Comparison of ENCODE assay signal across 1 cellular context in the genomic region with DNA sequence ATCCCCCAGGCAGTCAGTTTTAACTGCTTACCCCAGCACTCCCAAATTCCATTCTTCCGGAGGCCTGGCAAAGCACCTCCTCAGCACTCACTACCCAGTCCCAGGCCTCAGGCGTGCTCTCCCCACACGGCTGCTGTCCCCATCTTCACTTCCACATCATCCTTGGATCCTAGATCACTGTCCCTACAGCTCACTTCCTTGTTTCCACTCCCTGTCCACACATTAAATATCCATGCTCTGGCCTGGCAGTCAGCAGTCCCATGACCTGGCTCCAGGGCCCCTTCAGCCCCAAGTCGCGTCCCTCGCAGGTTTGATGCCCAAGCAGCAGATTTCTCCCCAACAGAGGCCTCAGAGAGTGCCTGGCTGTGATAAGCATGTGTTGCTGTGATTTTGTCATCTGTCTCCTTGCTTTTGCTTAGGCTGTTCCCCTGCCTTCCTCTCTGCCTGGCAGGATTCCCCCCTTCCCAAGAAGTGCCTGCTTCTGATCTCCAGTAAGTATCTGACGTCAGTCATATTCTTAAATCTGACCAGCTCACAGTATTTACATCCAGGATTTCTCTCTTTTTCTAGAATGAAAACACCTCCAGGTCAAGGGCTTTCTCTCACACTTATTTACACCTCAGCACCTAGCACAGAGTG.
TF ChIP-seq lines count a peak whose summit lies in the region.

No MANE protein-coding gene starts in this region.

TF ChIP-seq in endothelial cell of umbilical vein, 7 proteins besides CTCF, POLR2A, EP300 and RAD21 (continued from another document):
- no peak for TF ChIP-seq EZH2 (IDR thresholded peaks at IDR 0.05; ENCODE audit: borderline replicate concordance, low read depth, low read length, severe bottlenecking)
- no peak for TF ChIP-seq MAX (IDR thresholded peaks at IDR 0.05; ENCODE audit: insufficient read depth, insufficient read length)
- no peak for TF ChIP-seq POLR2AphosphoS5 (IDR thresholded peaks at IDR 0.05; ENCODE audit: insufficient read depth, low read depth, low read length)
- no peak for TF ChIP-seq JUN (IDR thresholded peaks at IDR 0.05; ENCODE audit: borderline replicate concordance, insufficient read depth, insufficient read length, low read depth)
- no peak for TF ChIP-seq FOS (IDR thresholded peaks at IDR 0.05; ENCODE audit: borderline replicate concordance, insufficient read depth, low read length)
- TF ChIP-seq GATA2 (IDR thresholded peaks at IDR 0.05; ENCODE audit: insufficient read depth, insufficient read length, low read depth, low read length) = no peak
